ENCODE assay signal across 8 cellular contexts in genomic region chr7:6375346-6376101, GRCh38. TPM values are rescaled to one million over a fixed set of nuclear protein-coding genes. Genes with fewer than 3 reads are reported as not detected.
DNase-seq lines count a peak whose midpoint lies in the region; ATAC-seq and TF ChIP-seq lines count a peak whose summit lies in the region.

No MANE protein-coding gene starts in this region.

- POLR2A ChIA-PET in RWPE1 (lab: Yijun Ruan, JAX; ENCODE audit: low non-redundant PET): no interaction called here

- TF ChIP-seq EP300 in upper lobe of left lung (IDR thresholded peaks at IDR 0.05): no peak

- peaks cover 0 to 19% (median 5%) of the 10 kb centered on the region in 4 donors for H3K36me3 ChIP-seq in upper lobe of left lung

- peak overlapping the region; percentile 96 for H3K27ac Mint-ChIP-seq in memory B cell

- peak; percentile 9 for DNase-seq in NCI-H146 (lab: John Stamatoyannopoulos, UW)
- no peak for DNase-seq in NCI-H146 treated with DMSO at 0.1 percent for 48 hours (lab: John Stamatoyannopoulos, UW; ENCODE audit: unreplicated experiment)
- no peak for DNase-seq in RWPE1 (ENCODE audit: low spot score)
- peak; percentile 41 to 51 for DNase-seq in cardiac fibroblast (ENCODE audit: low read depth in 2 of 2)
- peak; percentile 14 to 22 for DNase-seq in memory B cell (ENCODE audit: low spot score in 2 of 2)
- no peak for DNase-seq in upper lobe of left lung
- DNase-seq in nucleus accumbens (lab: John Stamatoyannopoulos, UW): no peak

- peak overlapping the region; percentile 91 for H3K4me3 Mint-ChIP-seq in memory B cell

- no peak for TF ChIP-seq CTCF in RWPE1 (conservative IDR thresholded peaks at IDR 0.05; ENCODE audit: low read depth)
- TF ChIP-seq CTCF in cardiac fibroblast (IDR thresholded peaks at IDR 0.05; ENCODE audit: low read depth, low read length): no peak
- TF ChIP-seq CTCF in upper lobe of left lung (IDR thresholded peaks at IDR 0.05): no peak

- H3K4me1 Mint-ChIP-seq in memory B cell: peaks cover 25% of the 10 kb centered on the region

- H3K4me3 ChIP-seq in cardiac fibroblast (replicated peaks in 1 of 2; ENCODE audit: low read depth in 2 of 2, low read length in 2 of 2): peak overlapping the region; percentile 71 to 75
- peak overlapping the region; percentile 73 to 87 (median 82) for H3K4me3 ChIP-seq in upper lobe of left lung

- H3K36me3 Mint-ChIP-seq in memory B cell: no peaks in the 10 kb centered on the region

- no peaks in the 10 kb centered on the region for H3K9me3 ChIP-seq in upper lobe of left lung

- H3K9me3 Mint-ChIP-seq in memory B cell: no peaks in the 10 kb centered on the region

- CTCF ChIA-PET in RWPE1 (lab: Yijun Ruan, JAX): interaction anchor here (0.6 kb wide), 1 partner anchor 602 kb away, joined by 3 read pairs; no protein-coding TSS in a partner anchor

- H3K27ac ChIP-seq in RWPE1 (peak overlapping the region; percentile 96), upper lobe of left lung (peak overlapping the region; percentile 91 to 98 (median 94))

- ATAC-seq in memory B cell (ENCODE audit: low read depth): no peak
- no peak for ATAC-seq in upper lobe of left lung (ENCODE audit: low FRiP score in 2 of 2)
- ATAC-seq in GM21526 (IDR thresholded peaks at IDR 0.05; ENCODE audit: low FRiP score, unreplicated experiment): no peak

- H3K4me1 ChIP-seq in upper lobe of left lung: peaks cover 33 to 46% (median 43%) of the 10 kb centered on the region in 4 donors

- WGBS in upper lobe of left lung, 2 donors: 2 to 6% methylated on average over 23 of the region's 23 CpGs

- TF ChIP-seq POLR2A in upper lobe of left lung (IDR thresholded peaks at IDR 0.05): no peak

- H3K27me3 Mint-ChIP-seq in memory B cell: no peaks in the 10 kb centered on the region

- H3K27me3 ChIP-seq in upper lobe of left lung: no peaks in the 10 kb centered on the region

RNA-seq across cellular contexts. Expression of gene RAC1, which starts 1.2 kb away (rescaled TPM):
- total RNA-seq in upper lobe of left lung: 100 to 1,000 TPM; 108 to 272 (median 184) TPM

RNA-seq across cellular contexts. Expression of gene FAM220A, which starts 26.8 kb away (rescaled TPM):
- 10 to 100 TPM in 3 of 6 donors, 1 to 10 TPM in 3; 4.6 to 17.1 (median 10.3) TPM for total RNA-seq in upper lobe of left lung

Comparison
In these comparisons a context has a peak if more than half of its experiments do, and no peak if none do; other contexts are left out.
1. DNase-seq: peak in NCI-H146 (single experiment), cardiac fibroblast (2 of 2) and memory B cell (2 of 2); none in NCI-H146 treated with DMSO at 0.1 percent for 48 hours (single experiment), RWPE1 (single experiment), upper lobe of left lung (0 of 2) and nucleus accumbens (0 of 56).